ENCODE assay signal across 29 cellular contexts in the genomic region with DNA sequence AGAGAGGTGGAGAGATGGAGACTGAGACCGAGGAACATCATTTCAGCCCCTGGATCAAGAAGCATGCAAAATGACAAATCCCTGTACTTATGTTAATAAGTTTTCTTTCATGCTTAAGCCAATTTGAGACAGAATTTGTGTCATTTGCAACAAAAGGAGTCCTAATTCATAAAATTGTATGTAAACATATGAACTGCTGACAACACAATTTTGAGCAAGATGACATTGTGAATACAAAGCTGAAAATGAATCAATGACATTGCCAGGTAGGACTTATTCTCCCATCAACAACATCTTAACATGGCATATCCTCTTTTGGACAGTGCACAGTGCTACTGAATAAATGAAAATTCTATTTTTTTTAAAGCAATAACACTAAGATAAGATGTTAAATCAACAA.
"Had no signal": no experiment of that assay in that cellular context is flagged by ENCODE, and none has a peak within 500 bp of the region (broad histone marks: within the 10 kb centered on the region; RNA-seq: fewer than 3 reads in every experiment).

No MANE protein-coding gene starts in this region.

- H3K36me3 ChIP-seq: neural progenitor cell, ovary, spleen, suprapubic skin, tibial artery, transverse colon, upper lobe of left lung, vagina had no signal

- DNase-seq: natural killer cell; occipital lobe; ovary; posterior cingulate gyrus; psoas muscle; right cardiac atrium; spleen; stimulated activated CD4-positive, alpha-beta T cell treated with anti-CD3 and anti-CD28 coated beads, Interleukin-12 subunit alpha, Interleukin-12 subunit beta, amount 100 ng/mL, for 4 hours; stimulated activated CD4-positive, alpha-beta T cell treated with anti-CD3 and anti-CD28 coated beads, Interleukin-1b, Interleukin-23, amount 100 ng/mL, for 48 hours; stimulated activated CD4-positive, alpha-beta T cell treated with anti-CD3 and anti-CD28 coated beads, Interleukin-4, amount 100 ng/mL, for 1 hour; stimulated activated CD4-positive, alpha-beta T cell treated with anti-CD3 and anti-CD28 coated beads, Interleukin-4, amount 100 ng/mL, for 4 hours; stimulated activated CD8-positive, alpha-beta memory T cell treated with anti-CD3 and anti-CD28 coated beads, Interleukin-4, amount 100 ng/mL, for 48 hours; stimulated activated naive CD4-positive, alpha-beta T cell; stimulated activated naive CD8-positive, alpha-beta T cell treated with anti-CD3 and anti-CD28 coated beads, Interleukin-15, amount 100 ng/mL, for 72 hours; stimulated activated naive CD8-positive, alpha-beta T cell treated with anti-CD3 and anti-CD28 coated beads, Interleukin-15, Interleukin-2, amounts not matched to agents 100 U/mL and 50 U/mL, for 24 hours; substantia nigra; testis; tibial artery; transverse colon; upper lobe of left lung had no signal

- H3K27ac ChIP-seq: neural progenitor cell, ovary, parathyroid adenoma, psoas muscle, skin epidermis, spleen, suprapubic skin, testis, tibial artery, transverse colon, upper lobe of left lung, vagina had no signal

- FAIRE-seq: urothelium cell line had no signal

- H2AFZ ChIP-seq: neural progenitor cell, parathyroid adenoma had no signal

- H3K79me2 ChIP-seq: parathyroid adenoma had no signal

- H3K9ac ChIP-seq: neural progenitor cell, parathyroid adenoma had no signal

- H3K4me3 ChIP-seq: neural progenitor cell, ovary, psoas muscle, skin epidermis, smooth muscle cell, spleen, suprapubic skin, testis, tibial artery, transverse colon, upper lobe of left lung, vagina had no signal

- ATAC-seq: natural killer cell; psoas muscle; right cardiac atrium; sciatic nerve; stimulated activated memory B cell treated with anti-CD40 and anti-IgM and Interleukin-4, amounts not matched to agents 10 μg/mL and 1 μg/mL and 100 μg/mL, for 72 hours; stimulated activated naive CD8-positive, alpha-beta T cell treated with anti-CD3 and anti-CD28 coated beads, Interleukin-15, amount 100 ng/mL, for 72 hours; stimulated activated naive CD8-positive, alpha-beta T cell treated with anti-CD3 and anti-CD28 coated beads, Interleukin-15, Interleukin-2, amounts not matched to agents 100 U/mL and 50 U/mL, for 24 hours had no signal

- H3K4me1 ChIP-seq: parathyroid adenoma, psoas muscle, spleen, suprapubic skin, testis, tibial artery, upper lobe of left lung, vagina had no signal

- H3K27me3 ChIP-seq: neural progenitor cell, ovary, suprapubic skin, testis, tibial artery, transverse colon, upper lobe of left lung, vagina had no signal

- H3K9me3 ChIP-seq: ovary, psoas muscle, suprapubic skin, testis, vagina had no signal

- H3K4me2 ChIP-seq: neural progenitor cell, smooth muscle cell had no signal
